ENCODE assay signal across 28 cellular contexts in genomic region chr3:178127221-178127620, GRCh38.
"Had no signal": no experiment of that assay in that cellular context is flagged by ENCODE, and none has a peak within 500 bp of the region (broad histone marks: within the 10 kb centered on the region; RNA-seq: fewer than 3 reads in every experiment).

No MANE protein-coding gene starts in this region.

- H3K27me3 Mint-ChIP-seq: memory B cell; naive thymus-derived CD4-positive, alpha-beta T cell; stimulated activated naive CD8-positive, alpha-beta T cell treated with anti-CD3 and anti-CD28 coated beads, Interleukin-15, amount 100 ng/mL, for 72 hours had no signal

- DNase-seq: dorsolateral prefrontal cortex; effector CD4-positive, alpha-beta T cell; foreskin keratinocyte; glutamatergic neuron; heart right ventricle; hypothalamus; left ventricle myocardium superior; midbrain; naive thymus-derived CD4-positive, alpha-beta T cell; occipital lobe; ovary; right lobe of liver; small intestine; stimulated activated CD4-positive, alpha-beta T cell treated with anti-CD3 and anti-CD28 coated beads, Interleukin-15, amount 100 ng/mL, for 24 hours; stimulated activated CD4-positive, alpha-beta T cell treated with anti-CD3 and anti-CD28 coated beads, Interleukin-4, amount 100 ng/mL, for 1 hour; stimulated activated CD8-positive, alpha-beta memory T cell treated with anti-CD3 and anti-CD28 coated beads, Interleukin-4, amount 100 ng/mL, for 48 hours; stimulated activated naive CD4-positive, alpha-beta T cell; stimulated activated naive CD8-positive, alpha-beta T cell treated with anti-CD3 and anti-CD28 coated beads, Interleukin-15, amount 100 ng/mL, for 72 hours; transverse colon; upper lobe of right lung; uterus had no signal

- H3K27ac ChIP-seq: dorsolateral prefrontal cortex, epithelial cell of prostate, esophagus muscularis mucosa, foreskin keratinocyte, gastroesophageal sphincter, heart right ventricle, ovary, right lobe of liver, suprapubic skin, transverse colon, upper lobe of right lung, uterus had no signal

- H3K4me3 Mint-ChIP-seq: memory B cell; naive thymus-derived CD4-positive, alpha-beta T cell; nephron; stimulated activated naive CD8-positive, alpha-beta T cell treated with anti-CD3 and anti-CD28 coated beads, Interleukin-15, amount 100 ng/mL, for 72 hours had no signal

- H3K27ac Mint-ChIP-seq: memory B cell; nephron; stimulated activated naive CD8-positive, alpha-beta T cell treated with anti-CD3 and anti-CD28 coated beads, Interleukin-15, amount 100 ng/mL, for 72 hours had no signal

- H3K4me1 Mint-ChIP-seq: memory B cell; nephron; stimulated activated naive CD8-positive, alpha-beta T cell treated with anti-CD3 and anti-CD28 coated beads, Interleukin-15, amount 100 ng/mL, for 72 hours had no signal

- H3K4me1 ChIP-seq: foreskin keratinocyte, right lobe of liver, suprapubic skin, transverse colon, upper lobe of right lung, uterus had no signal

- H3K27me3 ChIP-seq: dorsolateral prefrontal cortex, esophagus muscularis mucosa, foreskin keratinocyte, gastroesophageal sphincter, heart right ventricle, ovary, right lobe of liver, suprapubic skin, transverse colon, upper lobe of right lung, uterus had no signal

- H3K9me3 Mint-ChIP-seq: memory B cell; stimulated activated naive CD8-positive, alpha-beta T cell treated with anti-CD3 and anti-CD28 coated beads, Interleukin-15, amount 100 ng/mL, for 72 hours had no signal

- H3K4me3 ChIP-seq: dorsolateral prefrontal cortex, esophagus muscularis mucosa, gastroesophageal sphincter, heart right ventricle, lung, ovary, right lobe of liver, suprapubic skin, transverse colon, upper lobe of right lung, uterus had no signal

- H3K36me3 Mint-ChIP-seq: memory B cell; naive thymus-derived CD4-positive, alpha-beta T cell had no signal

- ATAC-seq: foreskin keratinocyte; gastroesophageal sphincter; heart right ventricle; left ventricle myocardium superior; naive thymus-derived CD4-positive, alpha-beta T cell; right lobe of liver; stimulated activated naive CD8-positive, alpha-beta T cell treated with anti-CD3 and anti-CD28 coated beads, Interleukin-15, amount 100 ng/mL, for 72 hours; upper lobe of right lung had no signal

- H3K36me3 ChIP-seq: esophagus muscularis mucosa, gastroesophageal sphincter, heart right ventricle, ovary, right lobe of liver, suprapubic skin, transverse colon, upper lobe of right lung, uterus had no signal

- H3K9me3 ChIP-seq: esophagus muscularis mucosa, gastroesophageal sphincter, ovary, right lobe of liver, suprapubic skin, transverse colon, upper lobe of right lung, uterus had no signal
